9 cellular contexts compared by ENCODE assay signal in the genomic region with DNA sequence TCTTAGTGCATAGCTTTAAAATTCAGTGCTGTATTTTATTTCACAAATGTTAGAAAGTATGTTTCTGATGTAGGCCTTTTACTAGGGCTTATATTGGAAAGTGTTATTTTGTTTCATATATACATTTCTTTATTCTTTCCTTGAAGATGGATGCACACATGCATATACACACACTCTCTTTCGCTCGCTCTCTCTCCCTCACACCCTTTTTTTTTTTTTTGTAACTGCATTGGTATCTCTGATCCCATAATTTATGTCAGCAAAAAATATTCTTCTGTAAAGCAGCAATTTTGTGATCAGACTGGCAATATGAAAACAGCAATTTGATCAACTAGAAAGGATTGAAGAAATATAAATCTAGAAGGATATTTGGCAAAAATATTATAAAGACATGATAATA. TPM values are rescaled to one million over a fixed set of nuclear protein-coding genes. Genes with fewer than 3 reads are reported as not detected.
A peak's percentile ranks its signal among the peaks of the same experiment; 100 is the strongest.
DNase-seq lines count a peak whose midpoint lies in the region; ATAC-seq and TF ChIP-seq lines count a peak whose summit lies in the region.
"Had no signal": no experiment of that assay in that cellular context is flagged by ENCODE, and none has a peak within 500 bp of the region (broad histone marks: within the 10 kb centered on the region; RNA-seq: fewer than 3 reads in every experiment).

No MANE protein-coding gene starts in this region.

- H3K9me3 ChIP-seq in smooth muscle cell (replicated peaks; ENCODE audit: low read depth) = no peaks in the 10 kb centered on the region

- CTCF ChIA-PET in T-cell (lab: Charles Lee) = interaction anchor here (0.6 to 1.8 kb wide), 6 partner anchors 9 to 794 kb away, joined by 3 to 6 read pairs (median 4); no protein-coding TSS in a partner anchor
- CTCF ChIA-PET in HEK293T (lab: Yijun Ruan, JAX) = interaction anchor here (1.2 kb wide), 1 partner anchor 37 kb away, joined by 3 read pairs; no protein-coding TSS in a partner anchor

- H3K27me3 Mint-ChIP-seq in activated T-cell treated with anti-CD3 and anti-CD28 coated beads, Interleukin-2, amount 50 U/mL, for 24 hours = no peaks in the 10 kb centered on the region
- no peaks in the 10 kb centered on the region for H3K27me3 Mint-ChIP-seq in T-cell

- peaks cover 26% of the 10 kb centered on the region for H3K36me3 Mint-ChIP-seq in activated T-cell treated with anti-CD3 and anti-CD28 coated beads, Interleukin-2, amount 50 U/mL, for 24 hours (ENCODE audit: low read depth)
- no peaks in the 10 kb centered on the region for H3K36me3 Mint-ChIP-seq in T-cell

- H3K27ac ChIP-seq in smooth muscle cell (ENCODE audit: low read depth) = no peak overlapping the region

- H3K27me3 ChIP-seq in smooth muscle cell (ENCODE audit: low read depth) = no peaks in the 10 kb centered on the region

- 81% methylated on average over 2 of the region's 2 CpGs for WGBS in smooth muscle cell (ENCODE audit: low lambda C conversion rate)

- H3K4me3 Mint-ChIP-seq in activated T-cell treated with anti-CD3 and anti-CD28 coated beads, Interleukin-2, amount 50 U/mL, for 24 hours = peak overlapping the region; percentile 99
- H3K4me3 Mint-ChIP-seq in T-cell = peak overlapping the region; percentile 43 to 96 (median 75)

- no peak for ATAC-seq in T-cell (replicated peaks in 1 of 4)
- no peak for ATAC-seq in GM21360 (IDR thresholded peaks at IDR 0.05; ENCODE audit: unreplicated experiment)
- ATAC-seq in GM18511 (IDR thresholded peaks at IDR 0.05; ENCODE audit: unreplicated experiment) = no peak

- no peak for DNase-seq in activated T-cell treated with anti-CD3 and anti-CD28 coated beads, Interleukin-2, amount 50 U/mL, for 24 hours
- no peak for DNase-seq in activated T-cell treated with anti-CD3 and anti-CD28 coated beads for 4 hours
- no peak for DNase-seq in T-cell
- no peak for DNase-seq in fibroblast of mammary gland (ENCODE audit: low read depth)
- no peak for DNase-seq in smooth muscle cell (lab: John Stamatoyannopoulos, UW; ENCODE audit: unreplicated experiment)
- no peak for DNase-seq in HEK293T (ENCODE audit: extremely low spot score)
- DNase-seq: C1 segment of cervical spinal cord had no signal

- H3K36me3 ChIP-seq in smooth muscle cell (ENCODE audit: low read depth) = peaks cover 4% of the 10 kb centered on the region

- H2AFZ ChIP-seq in smooth muscle cell (ENCODE audit: low read depth) = no peak overlapping the region

- H3K9me3 Mint-ChIP-seq in activated T-cell treated with anti-CD3 and anti-CD28 coated beads, Interleukin-2, amount 50 U/mL, for 24 hours = no peaks in the 10 kb centered on the region
- H3K9me3 Mint-ChIP-seq in T-cell = no peaks in the 10 kb centered on the region

- peak overlapping the region; percentile 74 for H3K27ac Mint-ChIP-seq in activated T-cell treated with anti-CD3 and anti-CD28 coated beads, Interleukin-2, amount 50 U/mL, for 24 hours
- peak overlapping the region; percentile 93 to 96 for H3K27ac Mint-ChIP-seq in T-cell

- H3K9ac ChIP-seq in smooth muscle cell (ENCODE audit: low read depth) = peak overlapping the region; percentile 13

- H4K20me1 ChIP-seq in smooth muscle cell (ENCODE audit: low read depth) = peaks cover 25% of the 10 kb centered on the region

- H3K79me2 ChIP-seq in smooth muscle cell (ENCODE audit: low read depth) = peaks cover 87% of the 10 kb centered on the region

- POLR2A ChIA-PET in T-cell (lab: Charles Lee) = interaction anchor here (0.6 to 0.9 kb wide), 6 partner anchors 10 to 744 kb away, joined by 3 to 8 read pairs (median 6); no protein-coding TSS in a partner anchor
- POLR2A ChIA-PET in HEK293T (lab: Yijun Ruan, JAX) = no interaction called here

- peaks cover 53% of the 10 kb centered on the region for H3K4me1 Mint-ChIP-seq in activated T-cell treated with anti-CD3 and anti-CD28 coated beads, Interleukin-2, amount 50 U/mL, for 24 hours (ENCODE audit: low read depth)
- H3K4me1 Mint-ChIP-seq in T-cell = peaks cover 58 to 64% (median 60%) of the 10 kb centered on the region in 3 donors

- no peaks in the 10 kb centered on the region for H3F3A ChIP-seq in smooth muscle cell (ENCODE audit: low read depth)

- peak overlapping the region; percentile 79 for H3K4me3 ChIP-seq in fibroblast of mammary gland (ENCODE audit: control insufficient read depth, low read depth, low read length)
- H3K4me3 ChIP-seq in smooth muscle cell = peak overlapping the region; percentile 80

- peaks cover 33% of the 10 kb centered on the region for H3K4me1 ChIP-seq in smooth muscle cell (ENCODE audit: low read depth)

- TF ChIP-seq CTCF in fibroblast of mammary gland (conservative IDR thresholded peaks at IDR 0.05; ENCODE audit: control insufficient read depth, insufficient read depth, low read depth, low read length) (no peak), smooth muscle cell (IDR thresholded peaks at IDR 0.05; ENCODE audit: borderline replicate concordance, insufficient read depth, poor library complexity, severe bottlenecking) (no peak)

- peak overlapping the region; percentile 98 for H3K4me2 ChIP-seq in smooth muscle cell

TF ChIP-seq in HEK293T, 16 proteins besides CTCF, POLR2A, EP300 and RAD21:
- TF ChIP-seq CTBP1 (IDR thresholded peaks at IDR 0.05; ENCODE audit: borderline replicate concordance) = no peak
- no peak for TF ChIP-seq ARNT (IDR thresholded peaks at IDR 0.05)

RNA-seq across cellular contexts. Expression of a gene that starts 2.0 kb away (rescaled TPM):
- total RNA-seq in T-cell (10 to 100 TPM; 34.6 to 81.9 (median 45.6) TPM), smooth muscle cell (31.2 and 89.4 TPM in 2 replicates)
- polyA plus RNA-seq in smooth muscle cell = 25.7 and 35.5 TPM in 2 replicates

RNA-seq across cellular contexts. Expression of a gene that starts 2.3 kb away (rescaled TPM):
- total RNA-seq in T-cell (10 to 100 TPM; 40.3 to 46.8 (median 42.1) TPM), smooth muscle cell (75.3 and 84.8 TPM in 2 replicates)
- 22.9 and 23.7 TPM in 2 replicates for polyA plus RNA-seq in smooth muscle cell
